9 cellular contexts compared by ENCODE assay signal in genomic region chr3:58463181-58463941, GRCh38. TPM values are rescaled to one million over a fixed set of nuclear protein-coding genes. Genes with fewer than 3 reads are reported as not detected.
A peak's percentile ranks its signal among the peaks of the same experiment; 100 is the strongest.
DNase-seq lines count a peak whose midpoint lies in the region; ATAC-seq and TF ChIP-seq lines count a peak whose summit lies in the region.
"Had no signal": no experiment of that assay in that cellular context is flagged by ENCODE, and none has a peak within 500 bp of the region (broad histone marks: within the 10 kb centered on the region; RNA-seq: fewer than 3 reads in every experiment).

No MANE protein-coding gene starts in this region.

- no peak overlapping the region for H4K8ac ChIP-seq in IMR-90 (ENCODE audit: low read depth in 2 of 2, low read length in 2 of 2)

- H4K91ac ChIP-seq in IMR-90 (ENCODE audit: insufficient read depth, low read depth, low read length), result no peak overlapping the region

- TF ChIP-seq POLR2A in IMR-90 (IDR thresholded peaks at IDR 0.05; ENCODE audit: low read depth, low read length), result no peak
- no peak for TF ChIP-seq POLR2A in ovary (IDR thresholded peaks at IDR 0.05)
- no peak for TF ChIP-seq POLR2A in tibial nerve (IDR thresholded peaks at IDR 0.05)

- H2AFZ ChIP-seq in IMR-90 (replicated peaks; ENCODE audit: low read length, poor library complexity), result peak overlapping the region; percentile 17

- no peak overlapping the region for H3K18ac ChIP-seq in IMR-90 (ENCODE audit: low read depth, low read length)

- POLR2A ChIA-PET in IMR-90 (lab: Charles Lee; ENCODE audit: unreplicated experiment), result no interaction called here

- H3K27ac ChIP-seq in IMR-90 (ENCODE audit: insufficient read depth, low read length) (no peak overlapping the region), SJCRH30 (no peak overlapping the region), ovary (no peak overlapping the region), tibial nerve (no peak overlapping the region)
- H3K27ac ChIP-seq: skin epidermis had no signal

- no peaks in the 10 kb centered on the region for H3K79me1 ChIP-seq in IMR-90 (ENCODE audit: low read depth in 1 of 2, low read length in 2 of 2)

- H3K4me2 ChIP-seq in IMR-90 (ENCODE audit: low read depth, low read length), result peak overlapping the region; percentile 5; the same call in 1 of the 2 replicates

- H2BK120ac ChIP-seq in IMR-90 (ENCODE audit: low read depth, low read length), result no peak overlapping the region

- no TSS peak for BruUV-seq in IMR-90 (replicated peaks; lab: Mats Ljungman, UMichigan)

- no peaks in the 10 kb centered on the region for H3K9me1 ChIP-seq in IMR-90 (ENCODE audit: insufficient read depth, low read length)

- H3K9me3 ChIP-seq in IMR-90 (ENCODE audit: control insufficient read depth, insufficient read depth, low read length) (no peaks in the 10 kb centered on the region), SJCRH30 (replicated peaks) (no peaks in the 10 kb centered on the region), ovary (no peaks in the 10 kb centered on the region), tibial nerve (no peaks in the 10 kb centered on the region)

- CTCF ChIA-PET in IMR-90 (lab: Yijun Ruan, JAX), result interaction anchor here (0.5 to 1.3 kb wide), 7 partner anchors 9 to 1237 kb away, joined by 3 to 5 read pairs (median 3); partner anchors contain the start of gene KCTD6

- H3K36me3 ChIP-seq in IMR-90 (ENCODE audit: control insufficient read depth, insufficient read depth, low read length), result no peaks in the 10 kb centered on the region
- H3K36me3 ChIP-seq in SJCRH30, result no peaks in the 10 kb centered on the region
- H3K36me3 ChIP-seq in ovary, result no peaks in the 10 kb centered on the region
- H3K36me3 ChIP-seq in tibial nerve, result no peaks in the 10 kb centered on the region

- H2BK5ac ChIP-seq in IMR-90 (ENCODE audit: low read depth, low read length, poor library complexity, severe bottlenecking), result no peak overlapping the region

- no peak overlapping the region for H3K14ac ChIP-seq in IMR-90 (replicated peaks; ENCODE audit: low read depth, low read length)

- intact Hi-C loops in IMR-90 (cut with micrococcal nuclease), result loop anchor here (2.0 kb wide), 1 partner anchor 69 kb away; no protein-coding TSS in a partner anchor
- intact Hi-C loops in ovary (cut with DNase I), result no loop called here

- TF ChIP-seq CTCF in IMR-90 (conservative IDR thresholded peaks at IDR 0.05; ENCODE audit: low read depth, low read length), result peak; percentile 71
- peak in 1 of 3 donors; percentile 48 for TF ChIP-seq CTCF in ovary (IDR thresholded peaks at IDR 0.05)
- peak; percentile 67 to 77 (median 72) for TF ChIP-seq CTCF in tibial nerve (IDR thresholded peaks at IDR 0.05)

- H3K56ac ChIP-seq in IMR-90 (ENCODE audit: extremely low read depth, insufficient read depth, low read length), result no peak overlapping the region

- no peak overlapping the region for H2AK5ac ChIP-seq in IMR-90 (ENCODE audit: low read depth, low read length)

- no peak overlapping the region for H3K4ac ChIP-seq in IMR-90 (ENCODE audit: low read depth, low read length)

- H4K5ac ChIP-seq in IMR-90 (ENCODE audit: low read depth, low read length), result no peak overlapping the region

- no peak overlapping the region for H3K9ac ChIP-seq in IMR-90 (ENCODE audit: low read depth, low read length)

- TF ChIP-seq EP300 in ovary (IDR thresholded peaks at IDR 0.05) (no peak), tibial nerve (IDR thresholded peaks at IDR 0.05) (no peak)

- no peak overlapping the region for H2AK9ac ChIP-seq in IMR-90 (replicated peaks; ENCODE audit: low read depth, low read length, poor library complexity)

- peak; percentile 91 for ATAC-seq in GM21381 (IDR thresholded peaks at IDR 0.05; ENCODE audit: unreplicated experiment)
- peak; percentile 95 for ATAC-seq in IMR-90 (ENCODE audit: low read depth)

- DNase-seq in D341Med (ENCODE audit: low spot score) (peak; percentile 87), IMR-90 (peak; percentile 85), SJCRH30 (peak; percentile 70 to 74), germinal center (ENCODE audit: low spot score) (peak; percentile 81), ovary (peak; percentile 47 to 63 (median 58)), tibial nerve (ENCODE audit: low spot score in 2 of 2) (peak; percentile 33 to 57)
- DNase-seq in activated naive CD4-positive, alpha-beta T cell (lab: John Stamatoyannopoulos, UW), result peak; percentile 17 to 61 (median 44)

- in situ Hi-C loops in IMR-90 (cut with MboI; ENCODE audit: low sequenced_read_pairs), result no loop called here

- H2BK15ac ChIP-seq in IMR-90 (ENCODE audit: low read depth, low read length), result no peak overlapping the region

- peaks cover 4% of the 10 kb centered on the region; the same call in 1 of the 2 replicates for H3K4me1 ChIP-seq in IMR-90 (ENCODE audit: control insufficient read depth, insufficient read depth, low read length)
- peaks cover 7% of the 10 kb centered on the region; the same call in 1 of the 2 replicates for H3K4me1 ChIP-seq in SJCRH30
- peaks cover 5% of the 10 kb centered on the region for H3K4me1 ChIP-seq in ovary (ENCODE audit: insufficient read depth)
- H3K4me1 ChIP-seq in tibial nerve, result peaks cover 0 to 17% (median 0%) of the 10 kb centered on the region in 4 donors

- H3K4me3 ChIP-seq in IMR-90 (ENCODE audit: insufficient read depth, low read depth, low read length), result no peak overlapping the region
- H3K4me3 ChIP-seq in SJCRH30, result peak overlapping the region; percentile 24
- H3K4me3 ChIP-seq in ovary, result peak overlapping the region; percentile 10
- H3K4me3 ChIP-seq in tibial nerve, result peak overlapping the region in 3 of 4 donors; percentile 10 to 33 (median 16)
- H3K4me3 ChIP-seq: skin epidermis had no signal

- no peak overlapping the region for H3K23ac ChIP-seq in IMR-90 (ENCODE audit: low read depth, low read length)

- 20% methylated on average over 1 of the region's 18 CpGs; no CpG with 5 or more reads in 1 of the 2 experiments for WGBS in IMR-90 (ENCODE audit: extremely low coverage in 2 of 2, insufficient read length in 1 of 2), 2 experiments
- WGBS in ovary, 3 donors, result 17 to 22% (median 20%) methylated on average over 18 of the region's 18 CpGs
- 14 to 23% methylated on average over 18 of the region's 18 CpGs for WGBS in tibial nerve, 2 donors

- no peaks in the 10 kb centered on the region for H4K20me1 ChIP-seq in IMR-90 (ENCODE audit: insufficient read depth, low read length)

- TF ChIP-seq RAD21 in IMR-90 (IDR thresholded peaks at IDR 0.05; ENCODE audit: low read length), result peak; percentile 62

- dilution Hi-C loops in IMR-90 (cut with HindIII; ENCODE audit: low sequenced_read_pairs, unreplicated experiment), result no loop called here

- H3K27me3 ChIP-seq in IMR-90 (ENCODE audit: control insufficient read depth, insufficient read depth, low read length) (no peaks in the 10 kb centered on the region), SJCRH30 (no peaks in the 10 kb centered on the region), ovary (no peaks in the 10 kb centered on the region), tibial nerve (no peaks in the 10 kb centered on the region)

- no peak overlapping the region for H2BK20ac ChIP-seq in IMR-90 (ENCODE audit: low read depth, low read length)

TF ChIP-seq in IMR-90, 13 proteins besides CTCF, POLR2A, EP300 and RAD21 (continues in another document):
- no peak for TF ChIP-seq RFX5 (IDR thresholded peaks at IDR 0.05; ENCODE audit: low read depth, low read length)
- no peak for TF ChIP-seq CEBPB (IDR thresholded peaks at IDR 0.05; ENCODE audit: low read depth, low read length)
- TF ChIP-seq NFE2L2 (IDR thresholded peaks at IDR 0.05; ENCODE audit: low read depth, low read length), result no peak
- no peak for TF ChIP-seq MAFK (IDR thresholded peaks at IDR 0.05; ENCODE audit: low read depth, low read length)
- TF ChIP-seq MXI1 (IDR thresholded peaks at IDR 0.05; ENCODE audit: borderline replicate concordance, low read depth, low read length), result peak; percentile 22; the same call in 1 of the 2 replicates
- TF ChIP-seq MAZ (IDR thresholded peaks at IDR 0.05; ENCODE audit: borderline replicate concordance, low read depth, low read length), result 0 out of 2 replicates have a peak, but pooled peaks have one; percentile 20
- TF ChIP-seq RCOR1 (IDR thresholded peaks at IDR 0.05; ENCODE audit: insufficient replicate concordance, low read length), result no peak
- TF ChIP-seq BHLHE40 (IDR thresholded peaks at IDR 0.05; ENCODE audit: low read depth, low read length), result no peak
- TF ChIP-seq, protein P1, sequence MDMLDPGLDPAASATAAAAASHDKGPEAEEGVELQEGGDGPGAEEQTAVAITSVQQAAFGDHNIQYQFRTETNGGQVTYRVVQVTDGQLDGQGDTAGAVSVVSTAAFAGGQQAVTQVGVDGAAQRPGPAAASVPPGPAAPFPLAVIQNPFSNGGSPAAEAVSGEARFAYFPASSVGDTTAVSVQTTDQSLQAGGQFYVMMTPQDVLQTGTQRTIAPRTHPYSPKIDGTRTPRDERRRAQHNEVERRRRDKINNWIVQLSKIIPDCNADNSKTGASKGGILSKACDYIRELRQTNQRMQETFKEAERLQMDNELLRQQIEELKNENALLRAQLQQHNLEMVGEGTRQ (IDR thresholded peaks at IDR 0.05; ENCODE audit: low read depth, low read length), result peak; percentile 75; the same call in 1 of the 2 replicates
- no peak for TF ChIP-seq FOS (IDR thresholded peaks at IDR 0.05; ENCODE audit: low read depth, low read length)
- peak; percentile 47 for TF ChIP-seq SMC3 (IDR thresholded peaks at IDR 0.05; ENCODE audit: low read depth, low read length)

RNA-seq across cellular contexts. Expression of gene KCTD6, which starts 28.5 kb away (rescaled TPM):
- 7.0 and 9.4 TPM in 2 replicates for total RNA-seq in IMR-90 (2012; rRNA removed)
- polyA plus RNA-seq in IMR-90 (2012; rRNA removed), result 5.6 and 9.2 TPM in 2 replicates
- 1.5 and 2.3 TPM in 2 replicates for polyA plus RNA-seq in IMR-90 (2012; cell fraction: cytosol; rRNA removed)
- polyA plus RNA-seq in IMR-90 (2012; cell fraction: nucleus; rRNA removed; ENCODE audit: low replicate concordance), result 1.4 and 10.7 TPM in 2 replicates
- 10.9 and 11.5 TPM in 2 replicates for total RNA-seq in SJCRH30 (2014; rRNA removed; shearing (Covaris generic))
- total RNA-seq in ovary, result 10 to 100 TPM; 10.9 to 16.6 (median 13.0) TPM
- polyA plus RNA-seq in ovary, result 10 to 100 TPM; 11.7 to 20.8 TPM
- 10 to 100 TPM; 16.1 to 19.4 (median 17.8) TPM for total RNA-seq in tibial nerve

RNA-seq across cellular contexts. Expression of gene PDHB, which starts 29.7 kb away (rescaled TPM):
- total RNA-seq in IMR-90 (2012; rRNA removed) (73.5 and 86.9 TPM in 2 replicates), ovary (10 to 100 TPM; 24.4 to 56.6 (median 36.3) TPM), tibial nerve (10 to 100 TPM; 49.8 to 66.7 (median 55.6) TPM)
- polyA plus RNA-seq in IMR-90 (2012; rRNA removed) (63.8 and 69.2 TPM in 2 replicates), ovary (10 to 100 TPM; 43.4 to 98.4 TPM)
- 27.8 and 29.5 TPM in 2 replicates for polyA plus RNA-seq in IMR-90 (2012; cell fraction: cytosol; rRNA removed)
- polyA plus RNA-seq in IMR-90 (2012; cell fraction: nucleus; rRNA removed; ENCODE audit: low replicate concordance), result 14.1 and 41.8 TPM in 2 replicates
- 60.4 and 63.7 TPM in 2 replicates for total RNA-seq in SJCRH30 (2014; rRNA removed; shearing (Covaris generic))
